ENCODE assay signal across 20 cellular contexts in genomic region chr22:37289156-37289735, GRCh38. TPM values are rescaled to one million over a fixed set of nuclear protein-coding genes. Genes with fewer than 3 reads are reported as not detected.
A peak's percentile ranks its signal among the peaks of the same experiment; 100 is the strongest.
DNase-seq lines count a peak whose midpoint lies in the region; ATAC-seq and TF ChIP-seq lines count a peak whose summit lies in the region.
"Had no signal": no experiment of that assay in that cellular context is flagged by ENCODE, and none has a peak within 500 bp of the region (broad histone marks: within the 10 kb centered on the region; RNA-seq: fewer than 3 reads in every experiment).

No MANE protein-coding gene starts in this region.

- peaks cover 0 to 80% (median 6%) of the 10 kb centered on the region in 11 experiments; a peak in 10 of 22 replicates for H4K20me1 ChIP-seq in BLaER1 treated with 17β-estradiol and CSF1 and Interleukin-3, amounts not matched to agents 10 nM and 100 nM

- H3K4me3 ChIP-seq in BLaER1 treated with 17β-estradiol and CSF1 and Interleukin-3, amounts not matched to agents 10 nM and 100 nM, result no peak overlapping the region; a peak in 1 of 20 replicates
- no peak overlapping the region for H3K4me3 ChIP-seq in CD4-positive, alpha-beta memory T cell (ENCODE audit: low read length in 2 of 2)
- H3K4me3 ChIP-seq: esophagus squamous epithelium, thyroid gland had no signal

- H3K4me1 Mint-ChIP-seq in CD4-positive, alpha-beta memory T cell, result peaks cover 38 to 89% (median 72%) of the 10 kb centered on the region in 4 donors
- H3K4me1 Mint-ChIP-seq in activated T-helper 2 cell treated with anti-CD3 and anti-CD28 coated beads, Interferon-gamma antibody, Interleukin-2, Interleukin-4, amounts not matched to agents 10 μg/mL and 5 μg/mL and 100 μg/mL, durations not matched to agents 14 hours and 24 hours and 36 hours (ENCODE audit: low read depth), result peaks cover 59% of the 10 kb centered on the region
- H3K4me1 Mint-ChIP-seq in natural killer cell, result peaks cover 77 to 96% of the 10 kb centered on the region in 2 donors
- H3K4me1 Mint-ChIP-seq: mesothelial cell of epicardium had no signal

- peaks cover 13 to 86% (median 30%) of the 10 kb centered on the region in 11 experiments; a peak in 20 of 22 replicates for H3K36me3 ChIP-seq in BLaER1 treated with 17β-estradiol and CSF1 and Interleukin-3, amounts not matched to agents 10 nM and 100 nM
- peaks cover 64% of the 10 kb centered on the region for H3K36me3 ChIP-seq in CD4-positive, alpha-beta memory T cell (ENCODE audit: insufficient read depth, low read length)
- H3K36me3 ChIP-seq: esophagus squamous epithelium, thyroid gland had no signal

- ATAC-seq in natural killer cell, result no peak
- ATAC-seq in GM21737 (IDR thresholded peaks at IDR 0.05; ENCODE audit: unreplicated experiment), result no peak

- H3K27ac Mint-ChIP-seq in CD4-positive, alpha-beta memory T cell, result peak overlapping the region; percentile 60 to 90 (median 78)
- H3K27ac Mint-ChIP-seq in activated T-helper 2 cell treated with anti-CD3 and anti-CD28 coated beads, Interferon-gamma antibody, Interleukin-2, Interleukin-4, amounts not matched to agents 10 μg/mL and 5 μg/mL and 100 μg/mL, durations not matched to agents 14 hours and 24 hours and 36 hours, result peak overlapping the region; percentile 27
- peak overlapping the region; percentile 91 to 95 for H3K27ac Mint-ChIP-seq in natural killer cell
- H3K27ac Mint-ChIP-seq: mesothelial cell of epicardium had no signal

- DNase-seq in CD4-positive, alpha-beta memory T cell, result no peak
- DNase-seq in activated T-helper 2 cell treated with anti-CD3 and anti-CD28 coated beads, Interferon-gamma antibody, Interleukin-2, Interleukin-4, amounts not matched to agents 10 μg/mL and 5 μg/mL and 100 μg/mL, durations not matched to agents 14 hours and 24 hours and 36 hours (ENCODE audit: low spot score), result no peak
- DNase-seq in natural killer cell (no peak), KBM-7 (no peak), NCI-H345 treated with DMSO at 0.1 percent for 48 hours (lab: John Stamatoyannopoulos, UW; ENCODE audit: unreplicated experiment) (no peak)
- DNase-seq: AML-193; aorta; effector CD4-positive, alpha-beta T cell; esophagus squamous epithelium; GF-D8; Kasumi-1; NCI-H1092 treated with DMSO at 0.1 percent for 48 hours; NCI-H2081 treated with DMSO at 0.1 percent for 48 hours; NCI-H510A; retina; SK-N-SH; thyroid gland had no signal

- peak overlapping the region; percentile 47 to 99 (median 96) for H3K4me2 ChIP-seq in BLaER1 treated with 17β-estradiol and CSF1 and Interleukin-3, amounts not matched to agents 10 nM and 100 nM
- H3K4me2 ChIP-seq: SK-N-SH had no signal

- intact Hi-C loops in CD4-positive, alpha-beta memory T cell (cut with micrococcal nuclease), result no loop called here
- intact Hi-C loops in activated T-helper 2 cell treated with anti-CD3 and anti-CD28 coated beads, Interferon-gamma antibody, Interleukin-2, Interleukin-4, amounts not matched to agents 10 μg/mL and 5 μg/mL and 100 μg/mL, durations not matched to agents 14 hours and 24 hours and 36 hours (cut with micrococcal nuclease), result no loop called here
- intact Hi-C loops in natural killer cell (cut with micrococcal nuclease), result no loop called here

- POLR2A ChIA-PET in CD4-positive, alpha-beta memory T cell (lab: Charles Lee; ENCODE audit: partially characterized antibody), result interaction anchor here (1.2 to 1.9 kb wide), 4 partner anchors 9 to 21 kb away, joined by 3 to 6 read pairs (median 4); no protein-coding TSS in a partner anchor

- H3K27me3 ChIP-seq in BLaER1 treated with 17β-estradiol and CSF1 and Interleukin-3, amounts not matched to agents 10 nM and 100 nM, result no peaks in the 10 kb centered on the region
- no peaks in the 10 kb centered on the region for H3K27me3 ChIP-seq in CD4-positive, alpha-beta memory T cell (ENCODE audit: insufficient read depth, low read length)
- H3K27me3 ChIP-seq: thyroid gland had no signal

- peak overlapping the region in 7 of 11 experiments; percentile 19 to 90 (median 66); a peak in 10 of 22 replicates for H3K27ac ChIP-seq in BLaER1 treated with 17β-estradiol and CSF1 and Interleukin-3, amounts not matched to agents 10 nM and 100 nM
- no peak overlapping the region for H3K27ac ChIP-seq in CD4-positive, alpha-beta memory T cell (ENCODE audit: low read depth, low read length)
- H3K27ac ChIP-seq: esophagus squamous epithelium, thyroid gland had no signal

- peak overlapping the region in 3 of 8 donors; percentile 10 to 58 (median 20) for H3K4me3 Mint-ChIP-seq in CD4-positive, alpha-beta memory T cell
- no peak overlapping the region for H3K4me3 Mint-ChIP-seq in activated T-helper 2 cell treated with anti-CD3 and anti-CD28 coated beads, Interferon-gamma antibody, Interleukin-2, Interleukin-4, amounts not matched to agents 10 μg/mL and 5 μg/mL and 100 μg/mL, durations not matched to agents 14 hours and 24 hours and 36 hours (ENCODE audit: low read depth)
- H3K4me3 Mint-ChIP-seq in natural killer cell, result peak overlapping the region; percentile 53
- H3K4me3 Mint-ChIP-seq: mesothelial cell of epicardium had no signal

- H3K9me3 ChIP-seq in BLaER1 treated with 17β-estradiol and CSF1 and Interleukin-3, amounts not matched to agents 10 nM and 100 nM (replicated peaks in 1 of 11), result peaks cover 0 to 12% (median 8%) of the 10 kb centered on the region in 11 experiments; a peak in 14 of 22 replicates
- no peaks in the 10 kb centered on the region for H3K9me3 ChIP-seq in CD4-positive, alpha-beta memory T cell (ENCODE audit: control insufficient read depth in 1 of 2, low read length in 2 of 2)
- H3K9me3 ChIP-seq: esophagus squamous epithelium, SK-N-SH, thyroid gland had no signal

- CTCF ChIA-PET in CD4-positive, alpha-beta memory T cell (lab: Charles Lee; ENCODE audit: partially characterized antibody), result interaction anchor here (1.0 kb wide), 1 partner anchor 11 kb away, joined by 4 read pairs; no protein-coding TSS in a partner anchor

- peaks cover 0 to 4% (median 0%) of the 10 kb centered on the region in 8 donors for H3K9me3 Mint-ChIP-seq in CD4-positive, alpha-beta memory T cell
- no peaks in the 10 kb centered on the region for H3K9me3 Mint-ChIP-seq in activated T-helper 2 cell treated with anti-CD3 and anti-CD28 coated beads, Interferon-gamma antibody, Interleukin-2, Interleukin-4, amounts not matched to agents 10 μg/mL and 5 μg/mL and 100 μg/mL, durations not matched to agents 14 hours and 24 hours and 36 hours
- no peaks in the 10 kb centered on the region for H3K9me3 Mint-ChIP-seq in natural killer cell
- H3K9me3 Mint-ChIP-seq: mesothelial cell of epicardium had no signal

- H3K27me3 Mint-ChIP-seq in CD4-positive, alpha-beta memory T cell, result no peaks in the 10 kb centered on the region
- no peaks in the 10 kb centered on the region for H3K27me3 Mint-ChIP-seq in activated T-helper 2 cell treated with anti-CD3 and anti-CD28 coated beads, Interferon-gamma antibody, Interleukin-2, Interleukin-4, amounts not matched to agents 10 μg/mL and 5 μg/mL and 100 μg/mL, durations not matched to agents 14 hours and 24 hours and 36 hours (ENCODE audit: low read depth)
- no peaks in the 10 kb centered on the region for H3K27me3 Mint-ChIP-seq in natural killer cell (ENCODE audit: low read depth in 2 of 2)

- H3K9ac ChIP-seq in BLaER1 treated with 17β-estradiol and CSF1 and Interleukin-3, amounts not matched to agents 10 nM and 100 nM, result no peak overlapping the region
- H3K9ac ChIP-seq: SK-N-SH had no signal

- in situ Hi-C loops in KBM-7 (cut with MboI; ENCODE audit: low pct_unique_long_range_greater_than_20kb, low sequenced_read_pairs), result no loop called here

- peaks cover 59 to 85% of the 10 kb centered on the region in 2 donors for H3K36me3 Mint-ChIP-seq in CD4-positive, alpha-beta memory T cell
- peaks cover 90% of the 10 kb centered on the region for H3K36me3 Mint-ChIP-seq in activated T-helper 2 cell treated with anti-CD3 and anti-CD28 coated beads, Interferon-gamma antibody, Interleukin-2, Interleukin-4, amounts not matched to agents 10 μg/mL and 5 μg/mL and 100 μg/mL, durations not matched to agents 14 hours and 24 hours and 36 hours (ENCODE audit: low read depth)
- H3K36me3 Mint-ChIP-seq in natural killer cell, result peaks cover 12% of the 10 kb centered on the region
- H3K36me3 Mint-ChIP-seq: mesothelial cell of epicardium had no signal

- TF ChIP-seq CTCF in natural killer cell (IDR thresholded peaks at IDR 0.05), result no peak

- peaks cover 80 to 89% (median 86%) of the 10 kb centered on the region in 10 experiments for H3K4me1 ChIP-seq in BLaER1 treated with 17β-estradiol and CSF1 and Interleukin-3, amounts not matched to agents 10 nM and 100 nM
- H3K4me1 ChIP-seq in CD4-positive, alpha-beta memory T cell (ENCODE audit: insufficient read depth, low read length), result peaks cover 66% of the 10 kb centered on the region
- H3K4me1 ChIP-seq: thyroid gland had no signal

RNA-seq across cellular contexts. Expression of gene CYTH4, which starts 6.9 kb away (rescaled TPM):
- total RNA-seq in CD4-positive, alpha-beta memory T cell, result 100 to 1,000 TPM; 169 to 177 TPM
- 10 to 100 TPM; 39.4 to 57.0 TPM for polyA plus RNA-seq in CD4-positive, alpha-beta memory T cell
- total RNA-seq in activated T-helper 2 cell treated with anti-CD3 and anti-CD28 coated beads, Interferon-gamma antibody, Interleukin-2, Interleukin-4, amounts not matched to agents 10 μg/mL and 5 μg/mL and 100 μg/mL, durations not matched to agents 14 hours and 24 hours and 36 hours, result 45.9 and 49.8 TPM in 2 replicates
- 100 to 1,000 TPM; 219 to 260 (median 249) TPM for total RNA-seq in natural killer cell
- total RNA-seq: mesothelial cell of epicardium had no signal

RNA-seq across cellular contexts. Expression of gene RAC2, which starts 45.2 kb away (rescaled TPM):
- total RNA-seq in CD4-positive, alpha-beta memory T cell, result 100 to 1,000 TPM; 304 to 318 TPM
- polyA plus RNA-seq in CD4-positive, alpha-beta memory T cell, result 100 to 1,000 TPM; 724 to 917 TPM
- total RNA-seq in activated T-helper 2 cell treated with anti-CD3 and anti-CD28 coated beads, Interferon-gamma antibody, Interleukin-2, Interleukin-4, amounts not matched to agents 10 μg/mL and 5 μg/mL and 100 μg/mL, durations not matched to agents 14 hours and 24 hours and 36 hours, result 499 and 506 TPM in 2 replicates
- 100 to 1,000 TPM; 647 to 744 (median 741) TPM for total RNA-seq in natural killer cell

Comparison
In these comparisons a context has a peak if more than half of its experiments do, and no peak if none do; other contexts are left out.
1. H3K27ac Mint-ChIP-seq: peak in every context shown above with its lines; median percentile 93 in natural killer cell; 78 in CD4-positive, alpha-beta memory T cell; 27 in activated T-helper 2 cell treated with anti-CD3 and anti-CD28 coated beads, Interferon-gamma antibody, Interleukin-2, Interleukin-4, amounts not matched to agents 10 μg/mL and 5 μg/mL and 100 μg/mL, durations not matched to agents 14 hours and 24 hours and 36 hours.